In genomic region chr2:96265840-96266569, GRCh38 we compare ENCODE assay signal across 8 cellular contexts.
DNase-seq lines count a peak whose midpoint lies in the region; ATAC-seq and TF ChIP-seq lines count a peak whose summit lies in the region.

TSS of gene CIAO1 (plus strand) at chr2:96266225. CDS start at chr2:96266351, 126 bp downstream.
TSS of gene TMEM127 (minus strand) at chr2:96265997. CDS start at chr2:96265381, 616 bp downstream.

- peaks cover 49% of the 10 kb centered on the region for H3K4me1 Mint-ChIP-seq in central memory CD8-positive, alpha-beta T cell

- peak; percentile 91 for ATAC-seq in GM19025 (IDR thresholded peaks at IDR 0.05; ENCODE audit: low read depth, unreplicated experiment)
- peak; percentile 91 for ATAC-seq in HG03342 (IDR thresholded peaks at IDR 0.05; ENCODE audit: unreplicated experiment)
- peak; percentile 93 for ATAC-seq in central memory CD8-positive, alpha-beta T cell (replicated peaks; ENCODE audit: extremely low read depth, poor library complexity, severe bottlenecking)

- H3K9me3 Mint-ChIP-seq in central memory CD8-positive, alpha-beta T cell: no peaks in the 10 kb centered on the region

- peak within 1 kb of the TSS; percentile 96 for H3K4me3 Mint-ChIP-seq in central memory CD8-positive, alpha-beta T cell

- peaks cover 42% of the 10 kb centered on the region for H3K36me3 Mint-ChIP-seq in central memory CD8-positive, alpha-beta T cell (ENCODE audit: insufficient read depth)

- no peaks in the 10 kb centered on the region for H3K27me3 Mint-ChIP-seq in central memory CD8-positive, alpha-beta T cell

- peak; percentile 98 for DNase-seq in AG10803 (ENCODE audit: low read depth)
- DNase-seq in NCI-H446 (lab: John Stamatoyannopoulos, UW): peak; percentile 93 to 97
- DNase-seq in activated CD4-positive, CD25-positive, alpha-beta regulatory T cell treated with anti-CD3 and anti-CD28 coated beads, Interleukin-2, amount 50 U/mL, for 16 hours (ENCODE audit: low read depth, low spot score): peak; percentile 98
- DNase-seq in central memory CD8-positive, alpha-beta T cell (ENCODE audit: low spot score in 2 of 2): peak; percentile 94 to 97
- peak; percentile 100 for DNase-seq in islet precursor cell
- peak; percentile 94 to 99 (median 99) for DNase-seq in stimulated activated CD4-positive, alpha-beta T cell treated with anti-CD3 and anti-CD28 coated beads, Interleukin-12 subunit alpha, Interleukin-12 subunit beta, amount 100 ng/mL, for 48 hours (ENCODE audit: low read depth in 2 of 3, low spot score in 1 of 3)

- H3K27ac Mint-ChIP-seq in central memory CD8-positive, alpha-beta T cell (ENCODE audit: low read depth): peak within 1 kb of the TSS; percentile 87

- peak within 1 kb of the TSS; percentile 97 for H3K4me3 ChIP-seq in AG10803 (ENCODE audit: low read length)

- peak; percentile 43; the same call in 1 of the 2 replicates for TF ChIP-seq CTCF in AG10803 (conservative IDR thresholded peaks at IDR 0.05; ENCODE audit: low read length)

Comparison
In these comparisons a context has a peak if more than half of its experiments do, and no peak if none do; other contexts are left out.
1. Peak in every context shown above with its lines: DNase-seq, ATAC-seq and H3K4me3 ChIP-seq.